Comparison of ENCODE assay signal across 16 cellular contexts in genomic region chr14:68211886-68212285, GRCh38.
DNase-seq lines count a peak whose midpoint lies in the region; ATAC-seq and TF ChIP-seq lines count a peak whose summit lies in the region.
"Had no signal": no experiment of that assay in that cellular context is flagged by ENCODE, and none has a peak within 500 bp of the region (broad histone marks: within the 10 kb centered on the region; RNA-seq: fewer than 3 reads in every experiment).

No MANE protein-coding gene starts in this region.

- no peaks in the 10 kb centered on the region for H3K9me3 ChIP-seq in DND-41 (ENCODE audit: insufficient read depth, low read length, severe bottlenecking)
- no peaks in the 10 kb centered on the region for H3K9me3 ChIP-seq in PC-9 (ENCODE audit: insufficient read depth, low read depth)
- H3K9me3 ChIP-seq: BE2C, thoracic aorta had no signal

- POLR2A ChIA-PET in PC-9 (lab: Charles Lee; ENCODE audit: unreplicated experiment) = no interaction called here

- TF ChIP-seq CTCF in DND-41 (IDR thresholded peaks at IDR 0.05; ENCODE audit: borderline replicate concordance, extremely low read depth, low read length, poor library complexity, severe bottlenecking) (no peak), PC-9 (conservative IDR thresholded peaks at IDR 0.05) (no peak)

- H3K9ac ChIP-seq in DND-41 (ENCODE audit: low read depth, low read length) = no peak overlapping the region

- H3K4me2 ChIP-seq in DND-41 (ENCODE audit: insufficient read depth, low read length) (no peak overlapping the region), PC-9 (no peak overlapping the region)

- H3K4me1 ChIP-seq in DND-41 (ENCODE audit: insufficient read depth, low read length) (peaks cover 26% of the 10 kb centered on the region), PC-9 (replicated peaks; ENCODE audit: insufficient read depth) (peaks cover 17% of the 10 kb centered on the region)
- H3K4me1 ChIP-seq: BE2C had no signal

- H3F3A ChIP-seq in PC-9 (ENCODE audit: insufficient read depth, low read depth) = peaks cover 7% of the 10 kb centered on the region; the same call in 1 of the 2 replicates

- DNase-seq in DND-41 = no peak
- no peak for DNase-seq in PC-9
- DNase-seq in fibroblast of peridontal ligament (ENCODE audit: extremely low read depth) = peak; percentile 19
- DNase-seq in NCI-H524 (lab: John Stamatoyannopoulos, UW) = no peak
- no peak for DNase-seq in retina
- DNase-seq: activated CD4-positive, alpha-beta T cell treated with anti-CD3 and anti-CD28 coated beads for 48 hours; anterior cingulate cortex; BE2C; DMS79; NCI-H187; NCI-H526 had no signal

- H3K36me3 ChIP-seq in DND-41 (ENCODE audit: insufficient read depth, low read length) (no peaks in the 10 kb centered on the region), PC-9 (ENCODE audit: low read depth) (no peaks in the 10 kb centered on the region)
- H3K36me3 ChIP-seq: BE2C, thoracic aorta had no signal

- H4K20me1 ChIP-seq in DND-41 (ENCODE audit: insufficient read depth, low read length) (no peaks in the 10 kb centered on the region), PC-9 (ENCODE audit: insufficient read depth) (no peaks in the 10 kb centered on the region)

- H3K27ac ChIP-seq in DND-41 (ENCODE audit: low read length) (peak overlapping the region; percentile 84), PC-9 (peak overlapping the region; percentile 51; the same call in 1 of the 2 replicates), skin epidermis (peak overlapping the region in 12 of 21 experiments; percentile 18 to 87 (median 72))
- H3K27ac ChIP-seq: RWPE1 had no signal

- CTCF ChIA-PET in PC-9 (lab: Charles Lee) = no interaction called here

- ATAC-seq in DND-41 (ENCODE audit: insufficient read depth, low read depth) (no peak), HG03378 (IDR thresholded peaks at IDR 0.05; ENCODE audit: unreplicated experiment) (no peak), HG03439 (IDR thresholded peaks at IDR 0.05; ENCODE audit: unreplicated experiment) (no peak)

- H3K9me2 ChIP-seq in PC-9 (ENCODE audit: insufficient read depth) = no peaks in the 10 kb centered on the region

- no TSS peak for BruUV-seq in PC-9 (replicated peaks; lab: Mats Ljungman, UMichigan)

- H3K27me3 ChIP-seq in DND-41 (ENCODE audit: insufficient read depth, low read length, poor library complexity) = no peaks in the 10 kb centered on the region
- H3K27me3 ChIP-seq in PC-9 (ENCODE audit: insufficient read depth, low read depth) = no peaks in the 10 kb centered on the region
- H3K27me3 ChIP-seq: BE2C had no signal

- H3K4me3 ChIP-seq in DND-41 (ENCODE audit: low read depth in 1 of 2, low read length in 2 of 2) (no peak overlapping the region), PC-9 (no peak overlapping the region), skin epidermis (no peak overlapping the region)
- H3K4me3 ChIP-seq: thoracic aorta had no signal

- H3K79me2 ChIP-seq in DND-41 (ENCODE audit: insufficient read depth, low read length) (no peaks in the 10 kb centered on the region), PC-9 (ENCODE audit: low read depth) (no peaks in the 10 kb centered on the region)

- H2AFZ ChIP-seq in DND-41 (ENCODE audit: low read depth, low read length) (no peak overlapping the region), PC-9 (no peak overlapping the region)

- intact Hi-C loops in PC-9 (cut with micrococcal nuclease; ENCODE audit: unreplicated experiment) = loop anchor here (2.0 kb wide), 2 partner anchors 21 to 65 kb away; no protein-coding TSS in a partner anchor
